ENCODE assay signal across 23 cellular contexts in the genomic region with DNA sequence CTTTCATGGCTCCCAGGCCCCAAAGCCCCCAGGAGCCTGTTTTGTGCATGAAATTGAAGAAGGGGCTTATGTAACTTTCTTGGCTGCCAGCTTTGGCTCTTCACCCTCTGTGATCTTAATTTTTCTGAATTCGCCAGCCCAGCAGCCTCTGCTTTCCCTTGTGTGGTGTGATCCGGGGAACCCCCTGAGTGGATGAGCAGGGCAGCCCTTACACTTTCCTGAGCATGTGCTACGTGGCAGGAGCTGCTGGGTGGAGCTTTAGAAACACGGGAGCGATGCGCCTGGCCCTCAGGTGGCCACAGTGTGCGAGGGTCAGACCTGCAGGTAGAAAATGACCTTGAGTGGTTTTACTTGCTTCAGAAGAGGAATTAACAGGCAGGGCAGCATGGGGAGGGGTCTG. TPM values are rescaled to one million over a fixed set of nuclear protein-coding genes. Genes with fewer than 3 reads are reported as not detected.
DNase-seq lines count a peak whose midpoint lies in the region; ATAC-seq and TF ChIP-seq lines count a peak whose summit lies in the region.
"Had no signal": no experiment of that assay in that cellular context is flagged by ENCODE, and none has a peak within 500 bp of the region (broad histone marks: within the 10 kb centered on the region; RNA-seq: fewer than 3 reads in every experiment).

No MANE protein-coding gene starts in this region.

- TF ChIP-seq CTCF in activated CD8-positive, alpha-beta T cell treated with anti-CD3 and anti-CD28 coated beads for 36 hours (IDR thresholded peaks at IDR 0.05): no peak
- TF ChIP-seq CTCF in lower lobe of right lung (IDR thresholded peaks at IDR 0.05) (no peak), tibial nerve (IDR thresholded peaks at IDR 0.05) (no peak), tibial artery (IDR thresholded peaks at IDR 0.05) (no peak)

- no peak for DNase-seq in activated CD8-positive, alpha-beta T cell treated with anti-CD3 and anti-CD28 coated beads, Interleukin-2, amount 10 ng/mL, durations not matched to agents 7 days and 5 days
- DNase-seq in activated CD8-positive, alpha-beta T cell treated with anti-CD3 and anti-CD28 coated beads for 36 hours: no peak
- DNase-seq in central memory CD8-positive, alpha-beta T cell (ENCODE audit: low spot score in 2 of 2): no peak
- no peak for DNase-seq in lower lobe of right lung
- no peak for DNase-seq in tibial nerve (ENCODE audit: low spot score in 2 of 2)
- DNase-seq in tibial artery: no peak
- DNase-seq: AML-193, Caco-2, DMS153, GF-D8, GM23248, HCEC 1CT, Kasumi-1, MG63, NCI-H1092 treated with DMSO at 0.1 percent for 48 hours, NCI-H146, NCI-H2029 treated with DMSO at 0.1 percent for 48 hours, NCI-H2171, Right ventricle myocardium superior had no signal

- H3K36me3 ChIP-seq in lower lobe of right lung (peaks cover 47% of the 10 kb centered on the region), tibial nerve (peaks cover 0 to 54% (median 10%) of the 10 kb centered on the region in 3 donors), tibial artery (peaks cover 38 to 47% (median 38%) of the 10 kb centered on the region in 3 donors)

- H3K36me3 Mint-ChIP-seq in activated CD8-positive, alpha-beta T cell treated with anti-CD3 and anti-CD28 coated beads, Interleukin-2, amount 10 ng/mL, durations not matched to agents 7 days and 5 days (ENCODE audit: low read depth): peaks cover 41% of the 10 kb centered on the region
- peaks cover 32% of the 10 kb centered on the region for H3K36me3 Mint-ChIP-seq in activated CD8-positive, alpha-beta T cell treated with anti-CD3 and anti-CD28 coated beads for 36 hours (ENCODE audit: low read depth)
- H3K36me3 Mint-ChIP-seq in central memory CD8-positive, alpha-beta T cell (ENCODE audit: insufficient read depth): peaks cover 29% of the 10 kb centered on the region

- 69 to 84% methylated on average over 7 of the region's 7 CpGs for WGBS in tibial nerve, 2 donors

- H3K27ac Mint-ChIP-seq in activated CD8-positive, alpha-beta T cell treated with anti-CD3 and anti-CD28 coated beads, Interleukin-2, amount 10 ng/mL, durations not matched to agents 7 days and 5 days: peak overlapping the region; percentile 7
- H3K27ac Mint-ChIP-seq in activated CD8-positive, alpha-beta T cell treated with anti-CD3 and anti-CD28 coated beads for 36 hours: no peak overlapping the region
- H3K27ac Mint-ChIP-seq in central memory CD8-positive, alpha-beta T cell (ENCODE audit: low read depth): peak overlapping the region; percentile 41

- POLR2A ChIA-PET in activated CD8-positive, alpha-beta T cell treated with anti-CD3 and anti-CD28 coated beads, Interleukin-2, amount 10 ng/mL, durations not matched to agents 7 days and 5 days (lab: Charles Lee): no interaction called here
- POLR2A ChIA-PET in activated CD8-positive, alpha-beta T cell treated with anti-CD3 and anti-CD28 coated beads for 36 hours (lab: Charles Lee): no interaction called here

- H3K4me3 Mint-ChIP-seq in activated CD8-positive, alpha-beta T cell treated with anti-CD3 and anti-CD28 coated beads, Interleukin-2, amount 10 ng/mL, durations not matched to agents 7 days and 5 days: no peak overlapping the region
- H3K4me3 Mint-ChIP-seq in activated CD8-positive, alpha-beta T cell treated with anti-CD3 and anti-CD28 coated beads for 36 hours: no peak overlapping the region
- no peak overlapping the region for H3K4me3 Mint-ChIP-seq in central memory CD8-positive, alpha-beta T cell

- H3K4me1 Mint-ChIP-seq in activated CD8-positive, alpha-beta T cell treated with anti-CD3 and anti-CD28 coated beads, Interleukin-2, amount 10 ng/mL, durations not matched to agents 7 days and 5 days (ENCODE audit: low read depth): peaks cover 2% of the 10 kb centered on the region
- H3K4me1 Mint-ChIP-seq in activated CD8-positive, alpha-beta T cell treated with anti-CD3 and anti-CD28 coated beads for 36 hours (ENCODE audit: low read depth): peaks cover 2% of the 10 kb centered on the region
- peaks cover 13% of the 10 kb centered on the region for H3K4me1 Mint-ChIP-seq in central memory CD8-positive, alpha-beta T cell

- TF ChIP-seq EP300 in tibial nerve (IDR thresholded peaks at IDR 0.05): no peak

- no peaks in the 10 kb centered on the region for H3K9me3 Mint-ChIP-seq in activated CD8-positive, alpha-beta T cell treated with anti-CD3 and anti-CD28 coated beads, Interleukin-2, amount 10 ng/mL, durations not matched to agents 7 days and 5 days (ENCODE audit: insufficient read depth)
- no peaks in the 10 kb centered on the region for H3K9me3 Mint-ChIP-seq in activated CD8-positive, alpha-beta T cell treated with anti-CD3 and anti-CD28 coated beads for 36 hours
- no peaks in the 10 kb centered on the region for H3K9me3 Mint-ChIP-seq in central memory CD8-positive, alpha-beta T cell

- H3K27me3 Mint-ChIP-seq in activated CD8-positive, alpha-beta T cell treated with anti-CD3 and anti-CD28 coated beads, Interleukin-2, amount 10 ng/mL, durations not matched to agents 7 days and 5 days (ENCODE audit: low read depth): no peaks in the 10 kb centered on the region
- no peaks in the 10 kb centered on the region for H3K27me3 Mint-ChIP-seq in activated CD8-positive, alpha-beta T cell treated with anti-CD3 and anti-CD28 coated beads for 36 hours
- H3K27me3 Mint-ChIP-seq in central memory CD8-positive, alpha-beta T cell: no peaks in the 10 kb centered on the region

- H3K27me3 ChIP-seq in lower lobe of right lung (ENCODE audit: low read depth): no peaks in the 10 kb centered on the region
- H3K27me3 ChIP-seq in tibial nerve: no peaks in the 10 kb centered on the region
- H3K27me3 ChIP-seq in tibial artery: no peaks in the 10 kb centered on the region
- H3K27me3 ChIP-seq: MG63 had no signal

- H3K27ac ChIP-seq in lower lobe of right lung (peak overlapping the region; percentile 9), temporal lobe (ENCODE audit: low read depth, low read length) (peak overlapping the region; percentile 62), tibial nerve (no peak overlapping the region), tibial artery (no peak overlapping the region)
- H3K27ac ChIP-seq: 22Rv1, GM23248 had no signal

- CTCF ChIA-PET in activated CD8-positive, alpha-beta T cell treated with anti-CD3 and anti-CD28 coated beads, Interleukin-2, amount 10 ng/mL, durations not matched to agents 7 days and 5 days (lab: Charles Lee): interaction anchor here (2.0 kb wide), 1 partner anchor 332 kb away, joined by 5 read pairs; no protein-coding TSS in a partner anchor
- CTCF ChIA-PET in activated CD8-positive, alpha-beta T cell treated with anti-CD3 and anti-CD28 coated beads for 36 hours (lab: Charles Lee): no interaction called here

- H3K9me3 ChIP-seq in lower lobe of right lung (no peaks in the 10 kb centered on the region), tibial nerve (no peaks in the 10 kb centered on the region), tibial artery (no peaks in the 10 kb centered on the region)
- H3K9me3 ChIP-seq: Caco-2, MG63 had no signal

- H3K4me3 ChIP-seq in lower lobe of right lung (no peak overlapping the region), tibial nerve (no peak overlapping the region), tibial artery (no peak overlapping the region)
- H3K4me3 ChIP-seq: GM12878, GM23248, MG63 had no signal

- ATAC-seq in activated CD8-positive, alpha-beta T cell treated with anti-CD3 and anti-CD28 coated beads, Interleukin-2, amount 10 ng/mL, durations not matched to agents 7 days and 5 days: no peak
- ATAC-seq in activated CD8-positive, alpha-beta T cell treated with anti-CD3 and anti-CD28 coated beads for 36 hours: no peak
- no peak for ATAC-seq in central memory CD8-positive, alpha-beta T cell (replicated peaks; ENCODE audit: extremely low read depth, poor library complexity, severe bottlenecking)
- ATAC-seq in lower lobe of right lung (no peak), GM18519 (IDR thresholded peaks at IDR 0.05; ENCODE audit: low FRiP score, unreplicated experiment) (no peak)
- ATAC-seq: GM12878 had no signal

- intact Hi-C loops in activated CD8-positive, alpha-beta T cell treated with anti-CD3 and anti-CD28 coated beads for 36 hours (cut with micrococcal nuclease): no loop called here
- intact Hi-C loops in lower lobe of right lung (cut with DNase I): no loop called here
- intact Hi-C loops in tibial artery (cut with DNase I; ENCODE audit: low total_unique reads): no loop called here

- H3K4me1 ChIP-seq in lower lobe of right lung (peaks cover 17% of the 10 kb centered on the region), tibial nerve (peaks cover 4 to 36% (median 28%) of the 10 kb centered on the region in 4 donors), tibial artery (peaks cover 0 to 38% (median 33%) of the 10 kb centered on the region in 4 donors)

- no peak for TF ChIP-seq POLR2A in tibial nerve (IDR thresholded peaks at IDR 0.05)

RNA-seq across cellular contexts. Expression of a gene that starts 51.0 kb away (rescaled TPM):
- 10 to 100 TPM; 59.3 to 61.0 TPM for total RNA-seq in activated CD8-positive, alpha-beta T cell treated with anti-CD3 and anti-CD28 coated beads, Interleukin-2, amount 10 ng/mL, durations not matched to agents 7 days and 5 days
- total RNA-seq in activated CD8-positive, alpha-beta T cell treated with anti-CD3 and anti-CD28 coated beads for 36 hours: 10 to 100 TPM; 51.6 to 54.7 TPM
- total RNA-seq in lower lobe of right lung: 60.9 TPM
- 5.2 TPM for total RNA-seq in temporal lobe
- 10 to 100 TPM; 37.4 to 59.8 (median 51.7) TPM for total RNA-seq in tibial nerve

Comparison
In these comparisons a context has a peak if more than half of its experiments do, and no peak if none do; other contexts are left out.
1. H3K27ac ChIP-seq: peak in lower lobe of right lung (single experiment) and temporal lobe (single experiment); none in tibial nerve (0 of 4) and tibial artery (0 of 2).